Comparison of ENCODE assay signal across 37 cellular contexts in the genomic region with DNA sequence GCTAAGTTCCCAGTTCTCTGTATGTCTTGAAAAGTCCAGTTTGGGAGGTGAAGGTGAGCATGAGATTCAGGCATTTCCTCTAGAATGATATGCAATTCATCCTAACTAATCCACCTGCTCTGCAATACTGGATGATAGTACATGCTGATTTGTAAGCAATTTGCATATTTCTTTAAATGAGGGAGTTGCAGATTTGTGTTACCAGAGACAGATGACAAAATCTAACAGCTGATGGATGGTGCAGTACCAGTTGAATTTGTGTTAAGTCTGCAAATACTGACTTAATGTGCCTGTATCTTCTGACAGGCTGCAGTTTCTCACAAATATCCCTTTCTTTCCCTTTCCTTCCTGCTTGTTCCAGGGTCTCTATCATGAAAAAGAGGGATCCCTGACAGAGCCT.
DNase-seq lines count a peak whose midpoint lies in the region; ATAC-seq, FAIRE-seq and TF ChIP-seq lines count a peak whose summit lies in the region.
"Had no signal": no experiment of that assay in that cellular context is flagged by ENCODE, and none has a peak within 500 bp of the region (broad histone marks: within the 10 kb centered on the region; RNA-seq: fewer than 3 reads in every experiment).

No MANE protein-coding gene starts in this region.

- H3K36me3 ChIP-seq in HepG2 (replicated peaks in 1 of 2; ENCODE audit: control insufficient read depth in 1 of 2, insufficient read depth in 2 of 2, low read length in 2 of 2), result no peaks in the 10 kb centered on the region
- no peaks in the 10 kb centered on the region for H3K36me3 ChIP-seq in right lobe of liver
- no peaks in the 10 kb centered on the region for H3K36me3 ChIP-seq in GM12878 (ENCODE audit: control insufficient read depth in 2 of 2, insufficient read depth in 2 of 2, low read length in 1 of 2)
- no peaks in the 10 kb centered on the region for H3K36me3 ChIP-seq in lower lobe of right lung
- H3K36me3 ChIP-seq: BE2C; BLaER1; BLaER1 treated with 17β-estradiol and CSF1 and Interleukin-3, amounts not matched to agents 10 nM and 100 nM had no signal

- no peak for FAIRE-seq in HepG2 (lab: Jason Lieb, UNC)
- FAIRE-seq in GM12878 (lab: Jason Lieb, UNC), result peak; percentile 27
- FAIRE-seq: A204.1, A549, D721Med had no signal

- H3K9me3 Mint-ChIP-seq in WTC11 (peaks cover 11% of the 10 kb centered on the region; the same call in 1 of the 2 replicates), MCF 10A (ENCODE audit: unreplicated experiment) (no peaks in the 10 kb centered on the region)
- peaks cover 0 to 8% (median 0%) of the 10 kb centered on the region in 9 donors for H3K9me3 Mint-ChIP-seq in naive thymus-derived CD8-positive, alpha-beta T cell
- H3K9me3 Mint-ChIP-seq: CD4-positive, alpha-beta T cell; CD8-positive, alpha-beta T cell had no signal

- H3K27ac ChIP-seq in HepG2 (ENCODE audit: extremely low read length, insufficient read depth, low read length) (no peak overlapping the region), right lobe of liver (no peak overlapping the region), GM12878 (ENCODE audit: control insufficient read depth, insufficient read depth) (no peak overlapping the region), lower lobe of right lung (peak overlapping the region; percentile 8)
- H3K27ac ChIP-seq: 22Rv1; A549; BLaER1; BLaER1 treated with 17β-estradiol and CSF1 and Interleukin-3, amounts not matched to agents 10 nM and 100 nM; C4-2B had no signal

- DNase-seq in HepG2 (ENCODE audit: low spot score), result no peak
- no peak for DNase-seq in right lobe of liver
- DNase-seq in WTC11 (ENCODE audit: low spot score), result no peak
- no peak for DNase-seq in GM12878 (ENCODE audit: low read depth, low spot score)
- no peak for DNase-seq in lower lobe of right lung
- no peak for DNase-seq in amniotic stem cell (lab: John Stamatoyannopoulos, UW)
- no peak for DNase-seq in naive thymus-derived CD8-positive, alpha-beta T cell
- DNase-seq in MCF 10A (ENCODE audit: unreplicated experiment), result no peak
- DNase-seq: 8988T; ACHN; AML-193; BE2C; C1 segment of cervical spinal cord; Caco-2; Calu3; CD4-positive, alpha-beta memory T cell; CD4-positive, alpha-beta T cell; CD4-positive, CD25-positive, alpha-beta regulatory T cell; CD8-positive, alpha-beta memory T cell; CD8-positive, alpha-beta T cell; COR-L47; DMS 273 treated with DMSO at 0.1 percent for 48 hours; DMS153; DMS53; DMS79; DMS79 treated with DMSO at 0.1 percent for 48 hours; DND-41; EL had no signal

- TF ChIP-seq RAD21 in HepG2 (CRISPR knock-in tag; IDR thresholded peaks at IDR 0.05) (no peak), GM12878 (IDR thresholded peaks at IDR 0.05; ENCODE audit: insufficient read depth, low read depth, low read length) (no peak)

- intact Hi-C loops in HepG2 (cut with micrococcal nuclease; ENCODE audit: unreplicated experiment) (no loop called here), right lobe of liver (cut with DNase I) (no loop called here), GM12878 (cut with micrococcal nuclease; ENCODE audit: unreplicated experiment) (no loop called here), lower lobe of right lung (cut with DNase I) (no loop called here), MCF 10A (cut with micrococcal nuclease) (no loop called here)

- no peaks in the 10 kb centered on the region for H3K4me1 Mint-ChIP-seq in WTC11
- H3K4me1 Mint-ChIP-seq in naive thymus-derived CD8-positive, alpha-beta T cell, result no peaks in the 10 kb centered on the region
- H3K4me1 Mint-ChIP-seq in MCF 10A (ENCODE audit: insufficient read depth, unreplicated experiment), result no peaks in the 10 kb centered on the region
- H3K4me1 Mint-ChIP-seq: B cell; CD14-positive monocyte; CD4-positive, alpha-beta memory T cell; CD4-positive, CD25-positive, alpha-beta regulatory T cell; CD8-positive, alpha-beta memory T cell had no signal

- no peaks in the 10 kb centered on the region for H3K27me3 ChIP-seq in HepG2 (ENCODE audit: control insufficient read depth in 1 of 2, insufficient read depth in 2 of 2, low read length in 2 of 2)
- H3K27me3 ChIP-seq in right lobe of liver, result no peaks in the 10 kb centered on the region
- H3K27me3 ChIP-seq in GM12878 (replicated peaks in 1 of 2; ENCODE audit: control insufficient read depth in 2 of 2, insufficient read depth in 2 of 2, low read length in 1 of 2), result no peaks in the 10 kb centered on the region
- no peaks in the 10 kb centered on the region for H3K27me3 ChIP-seq in lower lobe of right lung (ENCODE audit: low read depth)
- H3K27me3 ChIP-seq: BLaER1; BLaER1 treated with 17β-estradiol and CSF1 and Interleukin-3, amounts not matched to agents 10 nM and 100 nM had no signal

- TF ChIP-seq CTCF in HepG2 (CRISPR knock-in tag; IDR thresholded peaks at IDR 0.05), result no peak
- no peak for TF ChIP-seq CTCF in right lobe of liver (IDR thresholded peaks at IDR 0.05)
- no peak for TF ChIP-seq CTCF in WTC11 (IDR thresholded peaks at IDR 0.05)
- no peak for TF ChIP-seq CTCF in GM12878 (IDR thresholded peaks at IDR 0.05 in 2 of 3, conservative IDR thresholded peaks at IDR 0.05 in 1 of 3; ENCODE audit: control insufficient read depth in 2 of 3, extremely low read depth in 1 of 3, insufficient read depth in 1 of 3, low read depth in 3 of 3, low read length in 3 of 3)
- TF ChIP-seq CTCF in lower lobe of right lung (IDR thresholded peaks at IDR 0.05), result no peak
- TF ChIP-seq CTCF in MCF 10A (IDR thresholded peaks at IDR 0.05; ENCODE audit: unreplicated experiment), result no peak

- no peak overlapping the region for H3K4me2 ChIP-seq in HepG2 (ENCODE audit: low read depth, low read length)
- no peak overlapping the region for H3K4me2 ChIP-seq in GM12878 (ENCODE audit: control insufficient read depth, insufficient read depth)
- H3K4me2 ChIP-seq: A549; BLaER1; BLaER1 treated with 17β-estradiol and CSF1 and Interleukin-3, amounts not matched to agents 10 nM and 100 nM had no signal

- no peak for ATAC-seq in HepG2
- no peak for ATAC-seq in right lobe of liver
- ATAC-seq in WTC11, result no peak
- no peak for ATAC-seq in GM12878
- ATAC-seq in lower lobe of right lung, result no peak
- ATAC-seq in naive thymus-derived CD8-positive, alpha-beta T cell, result no peak
- ATAC-seq: A549; CD8-positive, alpha-beta T cell had no signal

- H3K4me3 Mint-ChIP-seq in WTC11, result no peak overlapping the region
- H3K4me3 Mint-ChIP-seq in naive thymus-derived CD8-positive, alpha-beta T cell, result no peak overlapping the region
- no peak overlapping the region for H3K4me3 Mint-ChIP-seq in MCF 10A (ENCODE audit: unreplicated experiment)
- H3K4me3 Mint-ChIP-seq: B cell; CD14-positive monocyte; CD4-positive, alpha-beta memory T cell; CD4-positive, alpha-beta T cell; CD4-positive, CD25-positive, alpha-beta regulatory T cell; CD8-positive, alpha-beta memory T cell; CD8-positive, alpha-beta T cell had no signal

- in situ Hi-C loops in HepG2 (cut with HindIII; ENCODE audit: extremely low pct_ligation_motif_present, low pct_unique_long_range_greater_than_20kb), result no loop called here
- in situ Hi-C loops in GM12878 (cut with MboI), result no loop called here

- H3K4me3 ChIP-seq in HepG2 (replicated peaks in 1 of 3; ENCODE audit: insufficient read depth in 1 of 3, low read depth in 2 of 3, low read length in 3 of 3) (no peak overlapping the region), right lobe of liver (no peak overlapping the region), GM12878 (no peak overlapping the region), lower lobe of right lung (no peak overlapping the region)
- H3K4me3 ChIP-seq: A549; BLaER1; BLaER1 treated with 17β-estradiol and CSF1 and Interleukin-3, amounts not matched to agents 10 nM and 100 nM had no signal

- POLR2A ChIA-PET in HepG2 (lab: Yijun Ruan, JAX) (no interaction called here), WTC11 (lab: Charles Lee) (no interaction called here), GM12878 (lab: Charles Lee) (no interaction called here), MCF 10A (lab: Yijun Ruan, JAX) (no interaction called here)
- POLR2A ChIA-PET in naive thymus-derived CD8-positive, alpha-beta T cell (lab: Charles Lee), result no interaction called here

- TF ChIP-seq EP300 in HepG2 (IDR thresholded peaks at IDR 0.05; ENCODE audit: low read depth in 2 of 2, low read length in 2 of 2), result no peak
- no peak for TF ChIP-seq EP300 in HepG2 (CRISPR knock-in tag; IDR thresholded peaks at IDR 0.05; ENCODE audit: borderline replicate concordance)
- no peak for TF ChIP-seq EP300 in GM12878 (IDR thresholded peaks at IDR 0.05; ENCODE audit: borderline replicate concordance in 1 of 2, control insufficient read depth in 1 of 2, low read depth in 2 of 2, low read length in 2 of 2)

- H3K27ac Mint-ChIP-seq in WTC11 (no peak overlapping the region), MCF 10A (ENCODE audit: low read depth, unreplicated experiment) (no peak overlapping the region)
- no peak overlapping the region for H3K27ac Mint-ChIP-seq in naive thymus-derived CD8-positive, alpha-beta T cell
- H3K27ac Mint-ChIP-seq: B cell; CD14-positive monocyte; CD4-positive, alpha-beta memory T cell; CD4-positive, alpha-beta T cell; CD4-positive, CD25-positive, alpha-beta regulatory T cell; CD8-positive, alpha-beta memory T cell; CD8-positive, alpha-beta T cell had no signal

- H3K9ac ChIP-seq in HepG2 (ENCODE audit: insufficient read depth, low read depth, low read length), result no peak overlapping the region
- H3K9ac ChIP-seq in GM12878 (ENCODE audit: control insufficient read depth, insufficient read depth, low read length), result no peak overlapping the region
- H3K9ac ChIP-seq: BLaER1; BLaER1 treated with 17β-estradiol and CSF1 and Interleukin-3, amounts not matched to agents 10 nM and 100 nM had no signal

- BruUV-seq in HepG2 (replicated peaks; lab: Mats Ljungman, UMichigan) (no TSS peak), GM12878 (replicated peaks; lab: Mats Ljungman, UMichigan) (no TSS peak), MCF 10A (replicated peaks; lab: Mats Ljungman, UMichigan) (no TSS peak)

- CTCF ChIA-PET in HepG2 (lab: Yijun Ruan, JAX; ENCODE audit: low intra/inter-chr PET ratio, low total read pairs), result no interaction called here
- CTCF ChIA-PET in WTC11 (lab: Charles Lee), result no interaction called here
- CTCF ChIA-PET in GM12878 (lab: Yijun Ruan, JAX), result no interaction called here
- CTCF ChIA-PET in MCF 10A (lab: Yijun Ruan, JAX), result no interaction called here

- H3K36me3 Mint-ChIP-seq in WTC11 (no peaks in the 10 kb centered on the region), MCF 10A (ENCODE audit: insufficient read depth, unreplicated experiment) (no peaks in the 10 kb centered on the region)
- H3K36me3 Mint-ChIP-seq in naive thymus-derived CD8-positive, alpha-beta T cell, result no peaks in the 10 kb centered on the region
- H3K36me3 Mint-ChIP-seq: CD14-positive monocyte; CD4-positive, alpha-beta memory T cell; CD4-positive, CD25-positive, alpha-beta regulatory T cell; CD8-positive, alpha-beta memory T cell; CD8-positive, alpha-beta T cell had no signal

- no peaks in the 10 kb centered on the region for H3K79me2 ChIP-seq in HepG2 (ENCODE audit: insufficient read depth, low read length)
- H3K79me2 ChIP-seq in GM12878 (ENCODE audit: control insufficient read depth, insufficient read depth, low read length), result no peaks in the 10 kb centered on the region

- H4K20me1 ChIP-seq in HepG2 (ENCODE audit: insufficient read depth, low read length), result no peaks in the 10 kb centered on the region
- H4K20me1 ChIP-seq in GM12878 (ENCODE audit: control insufficient read depth, insufficient read depth), result no peaks in the 10 kb centered on the region
- H4K20me1 ChIP-seq: BLaER1; BLaER1 treated with 17β-estradiol and CSF1 and Interleukin-3, amounts not matched to agents 10 nM and 100 nM had no signal

- RAD21 ChIA-PET in GM12878 (lab: Charles Lee; ENCODE audit: unreplicated experiment), result no interaction called here

- H2AFZ ChIP-seq in HepG2 (ENCODE audit: low read length) (no peak overlapping the region), GM12878 (ENCODE audit: control insufficient read depth, low read depth, low read length) (no peak overlapping the region)

- H3K27me3 Mint-ChIP-seq in WTC11 (ENCODE audit: low read depth), result peaks cover 2% of the 10 kb centered on the region; the same call in 1 of the 2 replicates
- peaks cover 4 to 17% (median 9%) of the 10 kb centered on the region in 5 donors for H3K27me3 Mint-ChIP-seq in naive thymus-derived CD8-positive, alpha-beta T cell
- no peaks in the 10 kb centered on the region for H3K27me3 Mint-ChIP-seq in MCF 10A (ENCODE audit: insufficient read depth, unreplicated experiment)

- H3K9me3 ChIP-seq in HepG2 (ENCODE audit: low read length), result no peaks in the 10 kb centered on the region
- H3K9me3 ChIP-seq in right lobe of liver, result peaks cover 0 to 5% (median 0%) of the 10 kb centered on the region in 4 donors
- H3K9me3 ChIP-seq in GM12878 (replicated peaks; ENCODE audit: control insufficient read depth, insufficient read depth, low read length), result no peaks in the 10 kb centered on the region
- no peaks in the 10 kb centered on the region for H3K9me3 ChIP-seq in lower lobe of right lung
- H3K9me3 ChIP-seq: A549, BE2C, BLaER1, Caco-2 had no signal

- TF ChIP-seq POLR2A in HepG2 (IDR thresholded peaks at IDR 0.05; ENCODE audit: insufficient read depth in 1 of 2, low read depth in 2 of 2, low read length in 2 of 2), result no peak
- no peak for TF ChIP-seq POLR2A in right lobe of liver (IDR thresholded peaks at IDR 0.05)
- no peak for TF ChIP-seq POLR2A in GM12878 (IDR thresholded peaks at IDR 0.05; ENCODE audit: low read depth, low read length)

- H3K4me1 ChIP-seq in HepG2 (ENCODE audit: insufficient read depth, low read length), result no peaks in the 10 kb centered on the region
- H3K4me1 ChIP-seq in right lobe of liver, result peaks cover 0 to 16% (median 2%) of the 10 kb centered on the region in 4 donors
- no peaks in the 10 kb centered on the region for H3K4me1 ChIP-seq in GM12878 (ENCODE audit: control insufficient read depth, insufficient read depth, low read length)
- H3K4me1 ChIP-seq in lower lobe of right lung, result no peaks in the 10 kb centered on the region
- H3K4me1 ChIP-seq: A549, BE2C, BLaER1 had no signal

- SMC1A ChIA-PET in GM12878 (lab: Charles Lee; ENCODE audit: uncharacterized antibody, unreplicated experiment), result no interaction called here
